ENCODE assay signal across 8 cellular contexts in genomic region chr3:143775401-143775970, GRCh38.
A peak's percentile ranks its signal among the peaks of the same experiment; 100 is the strongest.
DNase-seq lines count a peak whose midpoint lies in the region; ATAC-seq, FAIRE-seq and TF ChIP-seq lines count a peak whose summit lies in the region.

No MANE protein-coding gene starts in this region.

- H3K27ac ChIP-seq in kidney (ENCODE audit: low read depth in 2 of 2, low read length in 2 of 2) (no peak overlapping the region), suprapubic skin (no peak overlapping the region)

- peaks cover 5% of the 10 kb centered on the region for H3K4me1 Mint-ChIP-seq in MCF 10A (ENCODE audit: insufficient read depth, unreplicated experiment)

- no peaks in the 10 kb centered on the region for H3K9me3 ChIP-seq in kidney (ENCODE audit: control insufficient read depth in 1 of 2, low read length in 2 of 2)
- H3K9me3 ChIP-seq in suprapubic skin: no peaks in the 10 kb centered on the region

- TF ChIP-seq EP300 in suprapubic skin (IDR thresholded peaks at IDR 0.05): no peak

- H3K27me3 Mint-ChIP-seq in MCF 10A (ENCODE audit: insufficient read depth, unreplicated experiment): no peaks in the 10 kb centered on the region

- ATAC-seq in HG03280 (IDR thresholded peaks at IDR 0.05; ENCODE audit: unreplicated experiment): peak; percentile 90

- no peak overlapping the region for H3K27ac Mint-ChIP-seq in MCF 10A (ENCODE audit: low read depth, unreplicated experiment)

- H3K4me3 Mint-ChIP-seq in MCF 10A (ENCODE audit: unreplicated experiment): no peak overlapping the region

- no peaks in the 10 kb centered on the region for H3K36me3 Mint-ChIP-seq in MCF 10A (ENCODE audit: insufficient read depth, unreplicated experiment)

- H3K36me3 ChIP-seq in kidney (ENCODE audit: control insufficient read depth in 1 of 2, insufficient read depth in 2 of 2, low read length in 2 of 2) (no peaks in the 10 kb centered on the region), suprapubic skin (no peaks in the 10 kb centered on the region)

- POLR2A ChIA-PET in MCF 10A (lab: Yijun Ruan, JAX): interaction anchor here (0.7 to 2.3 kb wide), 5 partner anchors 11 to 1516 kb away, joined by 3 to 13 read pairs (median 6); partner anchors contain the start of genes DIPK2A and SLC9A9

- no peak overlapping the region for H3K9ac ChIP-seq in kidney (ENCODE audit: low read length in 2 of 2)

- H3K4me1 ChIP-seq in kidney (ENCODE audit: control insufficient read depth in 1 of 2, insufficient read depth in 1 of 2, low read depth in 1 of 2, low read length in 2 of 2) (no peaks in the 10 kb centered on the region), suprapubic skin (peaks cover 3% of the 10 kb centered on the region)

- peak; percentile 44 for DNase-seq in DMS153 (lab: John Stamatoyannopoulos, UW)
- peak; percentile 27 for DNase-seq in GM19239 (ENCODE audit: insufficient read length, low spot score)
- DNase-seq in NCI-H526 (lab: John Stamatoyannopoulos, UW): peak; percentile 12 to 59
- DNase-seq in MCF 10A (ENCODE audit: unreplicated experiment): peak; percentile 45
- no peak for DNase-seq in kidney
- DNase-seq in suprapubic skin (ENCODE audit: low spot score in 2 of 2): no peak
- no peak for DNase-seq in stimulated activated CD4-positive, alpha-beta T cell treated with anti-CD3 and anti-CD28 coated beads, Interleukin-2, amount 100 ng/mL, for 24 hours

- intact Hi-C loops in MCF 10A (cut with micrococcal nuclease): loop anchor here (1.0 to 10.0 kb wide), 5 partner anchors 72 to 999 kb away; partner anchors contain the start of genes DIPK2A and SLC9A9
- intact Hi-C loops in kidney (cut with DNase I): loop anchor here (10.0 kb wide), 1 partner anchor 179 kb away; no protein-coding TSS in a partner anchor

- CTCF ChIA-PET in MCF 10A (lab: Yijun Ruan, JAX): interaction anchor here (0.5 to 4.3 kb wide), 21 partner anchors 10 to 1056 kb away, joined by 3 to 34 read pairs (median 4); partner anchors contain the start of gene DIPK2A

- TF ChIP-seq POLR2A in suprapubic skin (IDR thresholded peaks at IDR 0.05): no peak

- BruUV-seq in MCF 10A (replicated peaks; lab: Mats Ljungman, UMichigan): no TSS peak

- FAIRE-seq in GM19239 (lab: Jason Lieb, UNC) (peak; percentile 97), kidney (lab: Jason Lieb, UNC) (peak; percentile 90)

- peak; percentile 57 for TF ChIP-seq CTCF in MCF 10A (IDR thresholded peaks at IDR 0.05; ENCODE audit: unreplicated experiment)
- TF ChIP-seq CTCF in kidney (IDR thresholded peaks at IDR 0.05; ENCODE audit: borderline replicate concordance, extremely low read depth, insufficient read depth): peak; percentile 32
- TF ChIP-seq CTCF in suprapubic skin (IDR thresholded peaks at IDR 0.05): peak; percentile 20 to 39

- H3K4me3 ChIP-seq in kidney (ENCODE audit: low read length in 2 of 2): no peak overlapping the region
- H3K4me3 ChIP-seq in suprapubic skin: no peak overlapping the region

- no peaks in the 10 kb centered on the region for H3K27me3 ChIP-seq in suprapubic skin

- no peaks in the 10 kb centered on the region for H3K9me3 Mint-ChIP-seq in MCF 10A (ENCODE audit: unreplicated experiment)

- 29% methylated on average over 7 of the region's 7 CpGs for WGBS in suprapubic skin

Comparison
In these comparisons a context has a peak if more than half of its experiments do, and no peak if none do; other contexts are left out.
1. DNase-seq: peak in DMS153 (single experiment), GM19239 (single experiment), NCI-H526 (2 of 2) and MCF 10A (single experiment); none in kidney (single experiment), suprapubic skin (0 of 2) and stimulated activated CD4-positive, alpha-beta T cell treated with anti-CD3 and anti-CD28 coated beads, Interleukin-2, amount 100 ng/mL, for 24 hours (0 of 2).
2. Peak in every context shown above with its lines, with median percentiles within 50 percentile points of each other: CTCF ChIP-seq.